ENCODE assay signal across 8 cellular contexts in the genomic region with DNA sequence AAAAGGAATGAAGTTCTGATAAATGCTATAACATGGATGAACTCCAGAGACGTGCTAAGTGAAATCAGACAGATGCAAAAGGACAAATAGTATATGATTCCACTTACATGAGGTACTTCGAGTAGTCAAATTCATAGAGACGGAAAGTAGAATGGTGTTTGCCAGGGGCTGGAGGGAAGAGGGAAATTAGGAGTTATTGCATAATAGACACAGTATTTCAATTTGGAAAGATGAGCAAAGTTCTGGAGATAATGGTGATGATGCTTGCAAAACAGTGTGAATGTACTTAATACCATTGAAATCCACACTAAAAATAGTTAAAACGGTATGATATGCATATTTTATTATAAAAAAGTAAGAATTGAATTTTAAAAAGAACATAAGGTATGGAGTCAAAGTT.
"Had no signal": no experiment of that assay in that cellular context is flagged by ENCODE, and none has a peak within 500 bp of the region (broad histone marks: within the 10 kb centered on the region; RNA-seq: fewer than 3 reads in every experiment).

No MANE protein-coding gene starts in this region.

- H3K9me3 ChIP-seq: HAP-1 had no signal

- ATAC-seq: HCT116 had no signal

- H3K4me1 Mint-ChIP-seq: IgD-negative memory B cell had no signal

- H3K4me3 ChIP-seq: GM23248, HAP-1 had no signal

- H3K27ac ChIP-seq: GM23248 had no signal

- H3K4me1 ChIP-seq: HAP-1 had no signal

- H3K9ac ChIP-seq: GM23248 had no signal

- H3K9me3 Mint-ChIP-seq: HFFc6 had no signal

- H3K36me3 ChIP-seq: HAP-1 had no signal

- H2AFZ ChIP-seq: GM23248 had no signal

- H3K27ac Mint-ChIP-seq: HFFc6, IgD-negative memory B cell had no signal

- DNase-seq: GM23248, GOT3, H7, HFFc6, KG1 had no signal

- H3K4me3 Mint-ChIP-seq: HFFc6, IgD-negative memory B cell had no signal
